13 cellular contexts compared by ENCODE assay signal in the genomic region with DNA sequence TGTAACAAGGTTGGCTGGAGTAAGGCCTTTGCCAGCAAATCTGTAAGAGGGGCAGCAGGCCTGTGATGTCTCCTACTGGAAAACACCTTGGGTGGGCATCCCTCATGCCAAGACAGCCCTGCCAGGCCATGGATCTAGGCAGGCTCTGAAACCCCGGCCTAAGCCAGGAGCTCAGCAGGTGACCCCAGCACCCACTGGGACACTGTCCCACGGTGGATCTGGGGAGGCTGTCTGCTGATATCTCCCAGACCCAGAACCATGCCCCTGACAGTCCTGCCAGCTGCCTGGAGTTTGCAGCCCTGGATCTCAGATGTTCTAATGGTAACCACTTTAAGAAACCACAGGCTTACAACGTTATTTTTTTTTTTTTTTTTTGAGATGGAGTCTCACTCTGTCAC.
"Had no signal": no experiment of that assay in that cellular context is flagged by ENCODE, and none has a peak within 500 bp of the region (broad histone marks: within the 10 kb centered on the region; RNA-seq: fewer than 3 reads in every experiment).

No MANE protein-coding gene starts in this region.

- H3K27ac ChIP-seq: colonic mucosa, gastrocnemius medialis, lower lobe of right lung, parathyroid adenoma, SK-N-MC had no signal

- DNase-seq: activated gamma-delta T cell, colonic mucosa, gastrocnemius medialis, kidney, lower lobe of right lung, midbrain, retina, small intestine, trophoblast cell had no signal

- H3K4me1 ChIP-seq: colonic mucosa, gastrocnemius medialis, parathyroid adenoma had no signal

- ATAC-seq: gastrocnemius medialis, WTC11 had no signal

- H3K4me3 Mint-ChIP-seq: stimulated activated effector memory CD8-positive, alpha-beta T cell treated with anti-CD3 and anti-CD28 coated beads, Interleukin-12 subunit alpha, Interleukin-12 subunit beta, amount 100 ng/mL, for 72 hours; WTC11 had no signal

- H3K27ac Mint-ChIP-seq: stimulated activated effector memory CD8-positive, alpha-beta T cell treated with anti-CD3 and anti-CD28 coated beads, Interleukin-12 subunit alpha, Interleukin-12 subunit beta, amount 100 ng/mL, for 72 hours had no signal

- H3K4me3 ChIP-seq: colonic mucosa, gastrocnemius medialis, lower lobe of right lung, SK-N-MC had no signal

- H3K9me3 ChIP-seq: colonic mucosa, gastrocnemius medialis, lower lobe of right lung had no signal

- H3K27me3 ChIP-seq: colonic mucosa, gastrocnemius medialis had no signal
